7 cellular contexts compared by ENCODE assay signal in the genomic region with DNA sequence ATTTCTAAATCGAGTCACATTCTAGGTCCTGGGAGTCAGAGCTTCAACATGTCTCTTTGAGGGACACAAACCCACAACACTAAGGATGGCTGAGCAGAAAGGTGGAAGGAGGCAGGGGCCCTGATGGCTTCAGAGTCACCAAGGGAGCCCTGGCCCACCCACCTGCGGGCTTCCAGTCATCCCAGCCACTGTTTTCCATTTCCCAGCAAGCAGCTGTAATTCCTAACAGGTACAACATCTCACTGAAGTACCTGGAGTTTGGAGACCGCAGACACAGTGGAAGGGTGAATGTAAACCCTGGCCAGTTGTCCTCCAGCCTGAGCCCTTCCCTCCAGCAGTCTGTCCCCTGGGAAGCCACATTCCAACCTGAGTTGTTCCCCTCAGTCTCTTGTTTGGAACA.
"Had no signal": no experiment of that assay in that cellular context is flagged by ENCODE, and none has a peak within 500 bp of the region (broad histone marks: within the 10 kb centered on the region; RNA-seq: fewer than 3 reads in every experiment).

No MANE protein-coding gene starts in this region.

- DNase-seq: H9, HCEC 1CT, KBM-7 had no signal

- H3K4me3 Mint-ChIP-seq: GM23338, H9, IgD-negative memory B cell had no signal

- H3K4me1 Mint-ChIP-seq: GM23338, H9, IgD-negative memory B cell had no signal

- H3K27me3 Mint-ChIP-seq: IgD-negative memory B cell had no signal

- H3K27ac Mint-ChIP-seq: GM23338, H9, IgD-negative memory B cell had no signal

- ATAC-seq: GM23338, HepG2 had no signal

- H3K27ac ChIP-seq: HL-60 had no signal

- H3K4me3 ChIP-seq: GM23338 had no signal
